ENCODE assay signal across 17 cellular contexts in genomic region chr10:77223532-77224460, GRCh38.
DNase-seq lines count a peak whose midpoint lies in the region; ATAC-seq, FAIRE-seq and TF ChIP-seq lines count a peak whose summit lies in the region.
"Had no signal": no experiment of that assay in that cellular context is flagged by ENCODE, and none has a peak within 500 bp of the region (broad histone marks: within the 10 kb centered on the region; RNA-seq: fewer than 3 reads in every experiment).

No MANE protein-coding gene starts in this region.

- FAIRE-seq in HepG2 (lab: Jason Lieb, UNC), result no peak

- H3K4me3 ChIP-seq in muscle layer of duodenum (ENCODE audit: low read depth in 1 of 2, low read length in 2 of 2) (no peak overlapping the region), HepG2 (replicated peaks in 1 of 3; ENCODE audit: insufficient read depth in 1 of 3, low read depth in 2 of 3, low read length in 3 of 3) (no peak overlapping the region)

- intact Hi-C loops in HepG2 (cut with micrococcal nuclease; ENCODE audit: unreplicated experiment), result no loop called here

- POLR2A ChIA-PET in HepG2 (lab: Yijun Ruan, JAX), result no interaction called here

- no peaks in the 10 kb centered on the region for H3K27me3 ChIP-seq in muscle layer of duodenum (ENCODE audit: low read depth, low read length)
- H3K27me3 ChIP-seq in HepG2 (ENCODE audit: control insufficient read depth in 1 of 2, insufficient read depth in 2 of 2, low read length in 2 of 2), result no peaks in the 10 kb centered on the region; a peak in 2 of 5 replicates

- no peak for TF ChIP-seq RAD21 in HepG2 (CRISPR knock-in tag; IDR thresholded peaks at IDR 0.05)

- TF ChIP-seq POLR2A in HepG2 (IDR thresholded peaks at IDR 0.05; ENCODE audit: insufficient read depth in 1 of 2, low read depth in 2 of 2, low read length in 2 of 2), result no peak

- TF ChIP-seq EP300 in HepG2 (IDR thresholded peaks at IDR 0.05; ENCODE audit: low read depth in 2 of 2, low read length in 2 of 2) (no peak), HepG2 (CRISPR knock-in tag; IDR thresholded peaks at IDR 0.05; ENCODE audit: borderline replicate concordance) (no peak)

- no peaks in the 10 kb centered on the region for H4K20me1 ChIP-seq in HepG2 (ENCODE audit: insufficient read depth, low read length)

- H3K27ac ChIP-seq in muscle layer of duodenum (ENCODE audit: low read length) (peak overlapping the region; percentile 40), HepG2 (ENCODE audit: extremely low read length, insufficient read depth, low read length) (no peak overlapping the region)

- in situ Hi-C loops in ACHN (cut with HindIII; ENCODE audit: low pct_ligation_motif_present, low pct_unique_long_range_greater_than_20kb, low sequenced_read_pairs), result no loop called here
- in situ Hi-C loops in HepG2 (cut with HindIII; ENCODE audit: extremely low pct_ligation_motif_present, low pct_unique_long_range_greater_than_20kb), result no loop called here

- H3K9me3 ChIP-seq in muscle layer of duodenum (ENCODE audit: control insufficient read depth in 1 of 2, low read length in 2 of 2) (no peaks in the 10 kb centered on the region), HepG2 (ENCODE audit: low read length) (no peaks in the 10 kb centered on the region)

- no peak overlapping the region for H3K9ac ChIP-seq in HepG2 (ENCODE audit: insufficient read depth, low read depth, low read length)

- no peaks in the 10 kb centered on the region for H3K36me3 ChIP-seq in muscle layer of duodenum (ENCODE audit: control insufficient read depth in 1 of 2, insufficient read depth in 2 of 2, low read length in 2 of 2)
- no peaks in the 10 kb centered on the region for H3K36me3 ChIP-seq in HepG2 (replicated peaks in 1 of 2; ENCODE audit: control insufficient read depth in 1 of 2, insufficient read depth in 2 of 2, low read length in 2 of 2)

- CTCF ChIA-PET in HepG2 (lab: Yijun Ruan, JAX; ENCODE audit: low intra/inter-chr PET ratio, low total read pairs), result no interaction called here

- no peak overlapping the region for H3K4me2 ChIP-seq in HepG2 (ENCODE audit: low read depth, low read length)

- ATAC-seq in HepG2 (no peak), GM18909 (IDR thresholded peaks at IDR 0.05; ENCODE audit: poor library complexity, unreplicated experiment) (no peak)
- ATAC-seq: left colon, right cardiac atrium had no signal

- H3K4me1 ChIP-seq in muscle layer of duodenum (ENCODE audit: control insufficient read depth in 1 of 2, insufficient read depth in 2 of 2, low read length in 2 of 2) (peaks cover 0 to 5% of the 10 kb centered on the region in 2 donors), HepG2 (ENCODE audit: insufficient read depth, low read length) (no peaks in the 10 kb centered on the region)

- H3K79me2 ChIP-seq in HepG2 (ENCODE audit: insufficient read depth, low read length), result no peaks in the 10 kb centered on the region

- no peak for TF ChIP-seq CTCF in HepG2 (CRISPR knock-in tag; IDR thresholded peaks at IDR 0.05)

- H2AFZ ChIP-seq in HepG2 (ENCODE audit: low read length), result no peak overlapping the region

- no TSS peak for BruUV-seq in HepG2 (replicated peaks; lab: Mats Ljungman, UMichigan)

- WGBS in HepG2 (ENCODE audit: low lambda C conversion rate), result 51% methylated on average over 9 of the region's 9 CpGs

- DNase-seq in ACHN (peak; percentile 5), Kasumi-1 (lab: John Stamatoyannopoulos, UW) (peak; percentile 14 to 28), NOMO-1 treated with DMSO at 0.1 percent for 48 hours (lab: John Stamatoyannopoulos, UW; ENCODE audit: unreplicated experiment) (peak; percentile 74), kidney glomerular epithelial cell (lab: John Stamatoyannopoulos, UW) (no peak), HepG2 (ENCODE audit: low spot score) (no peak), inferior parietal cortex (ENCODE audit: extremely low spot score) (no peak)
- DNase-seq: activated CD8-positive, alpha-beta memory T cell treated with anti-CD3 and anti-CD28 coated beads, Interleukin-2, amount 50 U/mL, for 4 hours; activated gamma-delta T cell; anterior cingulate cortex; endodermal cell; NCI-H1048; right cardiac atrium; SIG-M5; T-helper 9 cell had no signal

TF ChIP-seq in HepG2, 621 proteins besides CTCF, POLR2A, EP300 and RAD21 (continues in another document):
- no peak for TF ChIP-seq ZNF383 (CRISPR knock-in tag; IDR thresholded peaks at IDR 0.05; ENCODE audit: borderline replicate concordance)
- no peak for TF ChIP-seq BHLHE40 (IDR thresholded peaks at IDR 0.05; ENCODE audit: low read length)
- no peak for TF ChIP-seq ZNF563 (CRISPR knock-in tag; IDR thresholded peaks at IDR 0.05)
- no peak for TF ChIP-seq ZNF550 (CRISPR knock-in tag; IDR thresholded peaks at IDR 0.05; ENCODE audit: borderline replicate concordance)
- no peak for TF ChIP-seq ZSCAN20 (CRISPR knock-in tag; IDR thresholded peaks at IDR 0.05; ENCODE audit: borderline replicate concordance)
- no peak for TF ChIP-seq ARID5B (CRISPR knock-in tag; IDR thresholded peaks at IDR 0.05)
- TF ChIP-seq GLI4 (CRISPR knock-in tag; IDR thresholded peaks at IDR 0.05; ENCODE audit: borderline replicate concordance), result no peak
- TF ChIP-seq, protein P1, sequence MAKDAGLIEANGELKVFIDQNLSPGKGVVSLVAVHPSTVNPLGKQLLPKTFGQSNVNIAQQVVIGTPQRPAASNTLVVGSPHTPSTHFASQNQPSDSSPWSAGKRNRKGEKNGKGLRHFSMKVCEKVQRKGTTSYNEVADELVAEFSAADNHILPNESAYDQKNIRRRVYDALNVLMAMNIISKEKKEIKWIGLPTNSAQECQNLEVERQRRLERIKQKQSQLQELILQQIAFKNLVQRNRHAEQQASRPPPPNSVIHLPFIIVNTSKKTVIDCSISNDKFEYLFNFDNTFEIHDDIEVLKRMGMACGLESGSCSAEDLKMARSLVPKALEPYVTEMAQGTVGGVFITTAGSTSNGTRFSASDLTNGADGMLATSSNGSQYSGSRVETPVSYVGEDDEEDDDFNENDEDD (CRISPR knock-in tag; IDR thresholded peaks at IDR 0.05; ENCODE audit: borderline replicate concordance), result no peak
- TF ChIP-seq ZNF83 (CRISPR knock-in tag; IDR thresholded peaks at IDR 0.05; ENCODE audit: borderline replicate concordance), result no peak
- no peak for TF ChIP-seq ZNF362 (CRISPR knock-in tag; IDR thresholded peaks at IDR 0.05; ENCODE audit: borderline replicate concordance)

Comparison
In these comparisons a context has a peak if more than half of its experiments do, and no peak if none do; other contexts are left out.
1. DNase-seq: peak in ACHN (single experiment), Kasumi-1 (2 of 2) and NOMO-1 treated with DMSO at 0.1 percent for 48 hours (single experiment); none in kidney glomerular epithelial cell (single experiment), HepG2 (single experiment) and inferior parietal cortex (single experiment).